8 cellular contexts compared by ENCODE assay signal in the genomic region with DNA sequence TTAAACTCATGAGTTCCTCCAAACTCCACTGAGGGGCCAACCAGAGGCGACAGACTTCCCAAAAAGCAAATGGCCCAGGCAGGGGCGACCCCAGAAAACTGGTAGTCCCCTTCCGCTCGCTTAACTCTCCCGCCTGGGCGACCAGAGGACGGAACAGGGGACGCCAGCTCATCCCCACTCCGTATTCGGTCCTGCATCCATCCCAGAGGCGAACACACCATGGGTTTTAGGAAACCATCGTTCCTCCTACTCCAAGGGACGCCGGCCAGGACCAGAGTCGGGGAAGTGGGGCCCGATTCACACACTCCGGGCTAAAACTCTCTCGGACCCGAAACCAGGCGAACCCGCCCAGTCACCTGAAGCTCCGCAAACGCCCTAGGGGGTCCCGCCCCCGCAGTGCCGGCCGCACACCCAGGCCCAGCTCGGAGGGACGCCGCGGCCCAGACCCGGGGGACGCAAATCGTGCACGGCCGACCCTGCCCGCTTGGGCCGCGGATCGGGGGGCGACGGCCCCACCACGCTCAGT. TPM values are rescaled to one million over a fixed set of nuclear protein-coding genes. Genes with fewer than 3 reads are reported as not detected.
DNase-seq lines count a peak whose midpoint lies in the region; ATAC-seq and TF ChIP-seq lines count a peak whose summit lies in the region.

No MANE protein-coding gene starts in this region.

- H2AK5ac ChIP-seq in mesenchymal stem cell (ENCODE audit: low read length, severe bottlenecking), result no peak overlapping the region

- H4K20me1 ChIP-seq in DND-41 (ENCODE audit: insufficient read depth, low read length), result peaks cover 37% of the 10 kb centered on the region

- H3K27me3 ChIP-seq in DND-41 (ENCODE audit: insufficient read depth, low read length, poor library complexity) (no peaks in the 10 kb centered on the region), mesenchymal stem cell (ENCODE audit: control insufficient read depth in 1 of 2, insufficient read depth in 1 of 2, low read length in 2 of 2) (no peaks in the 10 kb centered on the region)
- H3K27me3 ChIP-seq in effector memory CD4-positive, alpha-beta T cell (replicated peaks; ENCODE audit: control insufficient read depth, insufficient read depth, low read length, poor library complexity, severe bottlenecking), result no peaks in the 10 kb centered on the region

- H3K4ac ChIP-seq in mesenchymal stem cell (ENCODE audit: low read depth in 1 of 2, low read length in 2 of 2), result peak overlapping the region; percentile 57 to 87

- peak overlapping the region; percentile 36 for H2BK5ac ChIP-seq in mesenchymal stem cell (ENCODE audit: low read depth, low read length, poor library complexity, severe bottlenecking)

- H2AFZ ChIP-seq in DND-41 (ENCODE audit: low read depth, low read length) (peak overlapping the region; percentile 81), mesenchymal stem cell (ENCODE audit: low read depth, low read length) (peak overlapping the region; percentile 48)

- H3K9ac ChIP-seq in DND-41 (ENCODE audit: low read depth, low read length) (peak overlapping the region; percentile 85), mesenchymal stem cell (ENCODE audit: low read length) (peak overlapping the region; percentile 92)

- H3K9me3 ChIP-seq in DND-41 (ENCODE audit: insufficient read depth, low read length, severe bottlenecking) (no peaks in the 10 kb centered on the region), mesenchymal stem cell (ENCODE audit: control insufficient read depth, low read length) (no peaks in the 10 kb centered on the region)
- no peaks in the 10 kb centered on the region for H3K9me3 ChIP-seq in effector memory CD4-positive, alpha-beta T cell (ENCODE audit: control insufficient read depth, low read length)

- peak overlapping the region; percentile 35 for H4K8ac ChIP-seq in mesenchymal stem cell (ENCODE audit: low read length)

- 2% methylated on average over 38 of the region's 43 CpGs for WGBS in mesenchymal stem cell

- peak overlapping the region in 1 of 2 experiments; percentile 1 for H3K23ac ChIP-seq in mesenchymal stem cell (ENCODE audit: low read length in 2 of 2)

- peaks cover 15% of the 10 kb centered on the region for H3K36me3 ChIP-seq in DND-41 (ENCODE audit: insufficient read depth, low read length)
- H3K36me3 ChIP-seq in effector memory CD4-positive, alpha-beta T cell (ENCODE audit: control insufficient read depth, insufficient read depth, low read length), result no peaks in the 10 kb centered on the region
- H3K36me3 ChIP-seq in mesenchymal stem cell (ENCODE audit: control insufficient read depth in 1 of 2, insufficient read depth in 2 of 2, low read depth in 1 of 2, low read length in 2 of 2), result peaks cover 3 to 6% of the 10 kb centered on the region in 2 experiments

- TF ChIP-seq CTCF in DND-41 (IDR thresholded peaks at IDR 0.05; ENCODE audit: borderline replicate concordance, extremely low read depth, low read length, poor library complexity, severe bottlenecking), result no peak

- peaks cover 5% of the 10 kb centered on the region for H3K79me1 ChIP-seq in mesenchymal stem cell (replicated peaks; ENCODE audit: low read length, poor library complexity, severe bottlenecking)

- H3K4me1 ChIP-seq in DND-41 (ENCODE audit: insufficient read depth, low read length) (peaks cover 36% of the 10 kb centered on the region), mesenchymal stem cell (ENCODE audit: control insufficient read depth, insufficient read depth, low read depth, low read length) (peaks cover 2% of the 10 kb centered on the region)
- H3K4me1 ChIP-seq in effector memory CD4-positive, alpha-beta T cell (ENCODE audit: control insufficient read depth, insufficient read depth, low read length, poor library complexity, severe bottlenecking), result no peaks in the 10 kb centered on the region

- no peak overlapping the region for H2BK15ac ChIP-seq in mesenchymal stem cell (ENCODE audit: low read depth, poor library complexity, severe bottlenecking)

- H4K91ac ChIP-seq in mesenchymal stem cell (ENCODE audit: low read length), result peak overlapping the region; percentile 34

- H3K4me2 ChIP-seq in DND-41 (ENCODE audit: insufficient read depth, low read length) (peak overlapping the region; percentile 72), mesenchymal stem cell (ENCODE audit: low read length, poor library complexity, severe bottlenecking) (peak overlapping the region; percentile 82)

- DNase-seq in DND-41 (peak; percentile 43), HT-29 (ENCODE audit: low spot score) (peak; percentile 26), mesenchymal stem cell (peak; percentile 46), NCI-H1694 (lab: John Stamatoyannopoulos, UW) (no peak)
- DNase-seq in activated CD4-positive, alpha-beta T cell treated with anti-CD3 and anti-CD28 coated beads for 48 hours, result peak; percentile 40
- DNase-seq in effector memory CD4-positive, alpha-beta T cell, result peak in 2 of 3 donors; percentile 0 to 1
- DNase-seq in stimulated activated effector memory CD8-positive, alpha-beta T cell treated with anti-CD3 and anti-CD28 coated beads, Interleukin-12 subunit alpha, Interleukin-12 subunit beta, amount 100 ng/mL, for 72 hours (ENCODE audit: low spot score in 2 of 2), result peak; percentile 25 to 67

- peaks cover 33% of the 10 kb centered on the region for H3K36me3 Mint-ChIP-seq in stimulated activated effector memory CD8-positive, alpha-beta T cell treated with anti-CD3 and anti-CD28 coated beads, Interleukin-12 subunit alpha, Interleukin-12 subunit beta, amount 100 ng/mL, for 72 hours

- H3K18ac ChIP-seq in mesenchymal stem cell (ENCODE audit: low read depth in 1 of 2, low read length in 2 of 2), result peak overlapping the region; percentile 46 to 81

- H3K27ac Mint-ChIP-seq in stimulated activated effector memory CD8-positive, alpha-beta T cell treated with anti-CD3 and anti-CD28 coated beads, Interleukin-12 subunit alpha, Interleukin-12 subunit beta, amount 100 ng/mL, for 72 hours, result peak overlapping the region; percentile 94

- H3K4me3 Mint-ChIP-seq in stimulated activated effector memory CD8-positive, alpha-beta T cell treated with anti-CD3 and anti-CD28 coated beads, Interleukin-12 subunit alpha, Interleukin-12 subunit beta, amount 100 ng/mL, for 72 hours, result peak overlapping the region; percentile 94

- H3K79me2 ChIP-seq in DND-41 (ENCODE audit: insufficient read depth, low read length), result peaks cover 58% of the 10 kb centered on the region

- H3K14ac ChIP-seq in mesenchymal stem cell (ENCODE audit: low read length in 2 of 2), result peak overlapping the region; percentile 26 to 84

- peaks cover 50% of the 10 kb centered on the region for H3K4me1 Mint-ChIP-seq in stimulated activated effector memory CD8-positive, alpha-beta T cell treated with anti-CD3 and anti-CD28 coated beads, Interleukin-12 subunit alpha, Interleukin-12 subunit beta, amount 100 ng/mL, for 72 hours

- ATAC-seq in DND-41 (ENCODE audit: insufficient read depth, low read depth), result peak; percentile 56
- peak; percentile 36 for ATAC-seq in GM21423 (IDR thresholded peaks at IDR 0.05; ENCODE audit: unreplicated experiment)
- peak; percentile 65 for ATAC-seq in stimulated activated effector memory CD8-positive, alpha-beta T cell treated with anti-CD3 and anti-CD28 coated beads, Interleukin-12 subunit alpha, Interleukin-12 subunit beta, amount 100 ng/mL, for 72 hours

- H3K9me3 Mint-ChIP-seq in stimulated activated effector memory CD8-positive, alpha-beta T cell treated with anti-CD3 and anti-CD28 coated beads, Interleukin-12 subunit alpha, Interleukin-12 subunit beta, amount 100 ng/mL, for 72 hours, result no peaks in the 10 kb centered on the region

- peak overlapping the region in 1 of 2 experiments; percentile 22 for H2BK12ac ChIP-seq in mesenchymal stem cell (ENCODE audit: low read length in 2 of 2)

- H3K4me3 ChIP-seq in DND-41 (ENCODE audit: low read depth in 1 of 2, low read length in 2 of 2) (peak overlapping the region; percentile 68 to 70), mesenchymal stem cell (ENCODE audit: insufficient read depth in 1 of 2, low read depth in 1 of 2, low read length in 2 of 2) (peak overlapping the region; percentile 90 to 94)
- peak overlapping the region; percentile 78 for H3K4me3 ChIP-seq in effector memory CD4-positive, alpha-beta T cell (ENCODE audit: insufficient read depth, low read depth, low read length, poor library complexity, severe bottlenecking)

- peak overlapping the region; percentile 73 for H3K27ac ChIP-seq in DND-41 (ENCODE audit: low read length)
- H3K27ac ChIP-seq in effector memory CD4-positive, alpha-beta T cell (ENCODE audit: insufficient read depth, low read length, poor library complexity, severe bottlenecking), result peak overlapping the region; percentile 71
- peak overlapping the region; percentile 3 for H3K27ac ChIP-seq in mesenchymal stem cell (ENCODE audit: low read length, poor library complexity, severe bottlenecking)

- peak overlapping the region; percentile 77 for H2BK120ac ChIP-seq in mesenchymal stem cell (ENCODE audit: low read depth, low read length)

RNA-seq across cellular contexts. Expression of a gene that starts 0.5 kb away (rescaled TPM):
- total RNA-seq in HT-29 (2014; rRNA removed; shearing (Covaris generic)), result 15.4 and 16.5 TPM in 2 replicates
- 19.9 TPM for polyA plus RNA-seq in mesenchymal stem cell (2013, experiment 1 of 2)
- polyA plus RNA-seq in mesenchymal stem cell (2013, experiment 2 of 2), result 20.6 TPM

Comparison
In these comparisons a context has a peak if more than half of its experiments do, and no peak if none do; other contexts are left out.
1. H3K27ac ChIP-seq: peak in every context shown above with its lines; median percentile 73 in DND-41; 71 in effector memory CD4-positive, alpha-beta T cell; 3 in mesenchymal stem cell.